17 cellular contexts compared by ENCODE assay signal in genomic region chrX:9498236-9498635, GRCh38.
"Had no signal": no experiment of that assay in that cellular context is flagged by ENCODE, and none has a peak within 500 bp of the region (broad histone marks: within the 10 kb centered on the region; RNA-seq: fewer than 3 reads in every experiment).

No MANE protein-coding gene starts in this region.

- H3K27me3 Mint-ChIP-seq: activated CD4-positive, alpha-beta T cell treated with anti-CD3 and anti-CD28 coated beads, Interleukin-2, amount 10 ng/mL, durations not matched to agents 7 days and 5 days; stimulated activated naive CD8-positive, alpha-beta T cell treated with anti-CD3 and anti-CD28 coated beads, Interleukin-15, Interleukin-2, amounts not matched to agents 100 ng/mL and 50 ng/mL, for 24 hours had no signal

- H3K4me3 Mint-ChIP-seq: activated CD4-positive, alpha-beta T cell treated with anti-CD3 and anti-CD28 coated beads, Interleukin-2, amount 10 ng/mL, durations not matched to agents 7 days and 5 days; immature natural killer cell; stimulated activated naive CD8-positive, alpha-beta T cell treated with anti-CD3 and anti-CD28 coated beads, Interleukin-15, Interleukin-2, amounts not matched to agents 100 ng/mL and 50 ng/mL, for 24 hours had no signal

- H3K27ac Mint-ChIP-seq: activated CD4-positive, alpha-beta T cell treated with anti-CD3 and anti-CD28 coated beads, Interleukin-2, amount 10 ng/mL, durations not matched to agents 7 days and 5 days; immature natural killer cell; stimulated activated naive CD8-positive, alpha-beta T cell treated with anti-CD3 and anti-CD28 coated beads, Interleukin-15, Interleukin-2, amounts not matched to agents 100 ng/mL and 50 ng/mL, for 24 hours had no signal

- DNase-seq: activated CD4-positive, alpha-beta T cell treated with anti-CD3 and anti-CD28 coated beads, Interleukin-2, amount 10 ng/mL, durations not matched to agents 7 days and 5 days; activated CD4-positive, CD25-positive, alpha-beta regulatory T cell; activated CD8-positive, alpha-beta memory T cell treated with anti-CD3 and anti-CD28 coated beads, Interleukin-2, amount 50 U/mL, for 48 hours; central memory CD4-positive, alpha-beta T cell; effector CD8-positive, alpha-beta T cell; foreskin melanocyte; head of caudate nucleus; immature natural killer cell; ovary; spleen; T-helper 2 cell; upper lobe of left lung had no signal

- H3K9me3 Mint-ChIP-seq: activated CD4-positive, alpha-beta T cell treated with anti-CD3 and anti-CD28 coated beads, Interleukin-2, amount 10 ng/mL, durations not matched to agents 7 days and 5 days; immature natural killer cell; stimulated activated naive CD8-positive, alpha-beta T cell treated with anti-CD3 and anti-CD28 coated beads, Interleukin-15, Interleukin-2, amounts not matched to agents 100 ng/mL and 50 ng/mL, for 24 hours had no signal

- H3K27me3 ChIP-seq: ascending aorta, ovary, spleen, suprapubic skin, upper lobe of left lung had no signal

- H3K4me1 ChIP-seq: suprapubic skin, upper lobe of left lung had no signal

- H3K9me3 ChIP-seq: ascending aorta, ovary, spleen, suprapubic skin, upper lobe of left lung had no signal

- H3K4me3 ChIP-seq: ascending aorta, coronary artery, ovary, spleen, suprapubic skin, upper lobe of left lung had no signal

- ATAC-seq: sciatic nerve had no signal

- H3K36me3 ChIP-seq: ovary had no signal

- H3K27ac ChIP-seq: ascending aorta, coronary artery, ovary, spleen, suprapubic skin, upper lobe of left lung had no signal
